In the genomic region with DNA sequence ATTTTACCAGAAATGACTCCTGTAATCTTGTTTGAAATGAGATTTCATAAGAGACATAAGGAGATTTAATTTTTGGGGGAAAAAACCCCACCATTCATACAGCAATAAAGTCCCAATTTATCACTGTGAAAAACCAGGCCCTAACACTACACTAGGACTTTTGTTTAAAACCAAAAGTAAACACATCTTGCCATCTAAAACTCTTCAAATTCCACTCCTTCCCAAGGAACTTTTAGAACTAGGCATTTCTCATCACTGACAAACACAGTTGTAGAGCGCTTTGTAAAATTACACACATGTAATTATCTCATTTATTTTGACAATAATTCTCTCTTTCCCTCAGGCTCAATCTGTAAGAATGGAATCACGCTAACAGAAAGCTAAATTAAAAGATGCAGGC, we compare ENCODE assay signal across 25 cellular contexts.
"Had no signal": no experiment of that assay in that cellular context is flagged by ENCODE, and none has a peak within 500 bp of the region (broad histone marks: within the 10 kb centered on the region; RNA-seq: fewer than 3 reads in every experiment).

No MANE protein-coding gene starts in this region.

- H3K4me3 ChIP-seq: lower lobe of right lung, ovary, right atrium auricular region, right lobe of liver, transverse colon, upper lobe of left lung, vagina had no signal

- H3K4me1 ChIP-seq: right atrium auricular region, right lobe of liver, transverse colon, vagina had no signal

- ATAC-seq: left cardiac atrium; left lobe of liver; lower lobe of right lung; natural killer cell; right lobe of liver; stimulated activated effector memory CD8-positive, alpha-beta T cell treated with anti-CD3 and anti-CD28 coated beads, Interleukin-12 subunit alpha, Interleukin-12 subunit beta, amount 100 ng/mL, for 72 hours had no signal

- H3K27me3 ChIP-seq: ovary, right atrium auricular region, right lobe of liver, transverse colon, upper lobe of left lung, vagina had no signal

- H3K36me3 Mint-ChIP-seq: mesothelial cell of epicardium; naive B cell; natural killer cell; stimulated activated effector memory CD8-positive, alpha-beta T cell treated with anti-CD3 and anti-CD28 coated beads, Interleukin-12 subunit alpha, Interleukin-12 subunit beta, amount 100 ng/mL, for 72 hours had no signal

- H3K36me3 ChIP-seq: lower lobe of right lung, ovary, right atrium auricular region, right lobe of liver, transverse colon, upper lobe of left lung, vagina had no signal

- H3K4me1 Mint-ChIP-seq: naive B cell had no signal

- H3K4me3 Mint-ChIP-seq: mesothelial cell of epicardium; naive B cell; natural killer cell; stimulated activated effector memory CD8-positive, alpha-beta T cell treated with anti-CD3 and anti-CD28 coated beads, Interleukin-12 subunit alpha, Interleukin-12 subunit beta, amount 100 ng/mL, for 72 hours; stimulated activated naive CD8-positive, alpha-beta T cell treated with anti-CD3 and anti-CD28 coated beads, Interleukin-15, Interleukin-2, amounts not matched to agents 100 ng/mL and 50 ng/mL, for 24 hours had no signal

- H3K9me3 Mint-ChIP-seq: mesothelial cell of epicardium; natural killer cell; stimulated activated effector memory CD8-positive, alpha-beta T cell treated with anti-CD3 and anti-CD28 coated beads, Interleukin-12 subunit alpha, Interleukin-12 subunit beta, amount 100 ng/mL, for 72 hours; stimulated activated naive CD8-positive, alpha-beta T cell treated with anti-CD3 and anti-CD28 coated beads, Interleukin-15, Interleukin-2, amounts not matched to agents 100 ng/mL and 50 ng/mL, for 24 hours had no signal

- H3K9me3 ChIP-seq: lower lobe of right lung, ovary, right atrium auricular region, right lobe of liver, transverse colon, upper lobe of left lung, vagina had no signal

- H3K27ac Mint-ChIP-seq: mesothelial cell of epicardium; natural killer cell; stimulated activated effector memory CD8-positive, alpha-beta T cell treated with anti-CD3 and anti-CD28 coated beads, Interleukin-12 subunit alpha, Interleukin-12 subunit beta, amount 100 ng/mL, for 72 hours had no signal

- DNase-seq: hippocampal formation; kidney glomerular epithelial cell; left cardiac atrium; lower lobe of right lung; mammary epithelial cell; mesendoderm; naive B cell; natural killer cell; ovary; right lobe of liver; stimulated activated CD4-positive, alpha-beta T cell treated with anti-CD3 and anti-CD28 coated beads, Interleukin-12 subunit alpha, Interleukin-12 subunit beta, amount 100 ng/mL, for 4 hours; stimulated activated CD4-positive, alpha-beta T cell treated with anti-CD3 and anti-CD28 coated beads, Interleukin-15, amount 100 ng/mL, for 24 hours; stimulated activated CD4-positive, alpha-beta T cell treated with anti-CD3 and anti-CD28 coated beads, Interleukin-2, amount 100 ng/mL, for 24 hours; stimulated activated CD4-positive, alpha-beta T cell treated with anti-CD3 and anti-CD28 coated beads, Interleukin-4, amount 100 ng/mL, for 1 hour; stimulated activated naive CD4-positive, alpha-beta T cell; transverse colon; upper lobe of left lung had no signal

- H3K27ac ChIP-seq: lower lobe of right lung, ovary, right atrium auricular region, right lobe of liver, transverse colon, upper lobe of left lung, vagina had no signal

- H3K27me3 Mint-ChIP-seq: naive B cell; progenitor cell of endocrine pancreas; stimulated activated naive CD8-positive, alpha-beta T cell treated with anti-CD3 and anti-CD28 coated beads, Interleukin-15, Interleukin-2, amounts not matched to agents 100 ng/mL and 50 ng/mL, for 24 hours had no signal

- FAIRE-seq: keratinocyte had no signal
